23 cellular contexts compared by ENCODE assay signal in genomic region chr6:657743-658142, GRCh38. TPM values are rescaled to one million over a fixed set of nuclear protein-coding genes. Genes with fewer than 3 reads are reported as not detected.
"Had no signal": no experiment of that assay in that cellular context is flagged by ENCODE, and none has a peak within 500 bp of the region (broad histone marks: within the 10 kb centered on the region; RNA-seq: fewer than 3 reads in every experiment).

No MANE protein-coding gene starts in this region.

- H3K36me3 Mint-ChIP-seq: stimulated activated effector memory CD8-positive, alpha-beta T cell treated with anti-CD3 and anti-CD28 coated beads, Interleukin-12 subunit alpha, Interleukin-12 subunit beta, amount 100 ng/mL, for 72 hours had no signal

- H3K4me3 Mint-ChIP-seq: activated CD4-positive, alpha-beta T cell treated with anti-CD3 and anti-CD28 coated beads, Interleukin-2, amount 10 ng/mL, durations not matched to agents 7 days and 5 days; activated CD8-positive, alpha-beta T cell treated with anti-CD3 and anti-CD28 coated beads, Interleukin-2, amount 10 ng/mL, durations not matched to agents 7 days and 5 days; activated T-helper 1 cell treated with anti-CD3 and anti-CD28 coated beads, Interleukin-12 subunit alpha, Interleukin-12 subunit beta, Interleukin-2, Interleukin-4 antibody, amounts not matched to agents 30 ng/mL and 10 ng/mL and 1 ng/mL, durations not matched to agents 14 hours and 24 hours and 36 hours; immature natural killer cell; natural killer cell treated with Interleukin-12 subunit alpha and Interleukin-12 subunit beta and Interleukin-15 and Interleukin-18, amount 100 ng/mL, for 72 hours; stimulated activated effector memory CD8-positive, alpha-beta T cell treated with anti-CD3 and anti-CD28 coated beads, Interleukin-12 subunit alpha, Interleukin-12 subunit beta, amount 100 ng/mL, for 72 hours had no signal

- FAIRE-seq: endometrium, pancreas, urothelium cell line had no signal

- DNase-seq: activated CD4-positive, alpha-beta T cell treated with anti-CD3 and anti-CD28 coated beads, Interleukin-2, amount 10 ng/mL, durations not matched to agents 7 days and 5 days; activated CD8-positive, alpha-beta T cell treated with anti-CD3 and anti-CD28 coated beads, Interleukin-2, amount 10 ng/mL, durations not matched to agents 7 days and 5 days; activated gamma-delta T cell; amniotic stem cell; glutamatergic neuron; immature natural killer cell; pancreas; psoas muscle; stimulated activated CD4-positive, alpha-beta T cell treated with anti-CD3 and anti-CD28 coated beads, Interleukin-2, amount 100 ng/mL, for 24 hours; stomach; transverse colon had no signal

- H3K27ac ChIP-seq: hepatocyte, pancreas, psoas muscle, skin epidermis, stomach, transverse colon had no signal

- H3K27ac Mint-ChIP-seq: activated CD4-positive, alpha-beta T cell treated with anti-CD3 and anti-CD28 coated beads, Interleukin-2, amount 10 ng/mL, durations not matched to agents 7 days and 5 days; activated CD8-positive, alpha-beta T cell treated with anti-CD3 and anti-CD28 coated beads, Interleukin-2, amount 10 ng/mL, durations not matched to agents 7 days and 5 days; activated T-helper 1 cell treated with anti-CD3 and anti-CD28 coated beads, Interleukin-12 subunit alpha, Interleukin-12 subunit beta, Interleukin-2, Interleukin-4 antibody, amounts not matched to agents 30 ng/mL and 10 ng/mL and 1 ng/mL, durations not matched to agents 14 hours and 24 hours and 36 hours; natural killer cell treated with Interleukin-12 subunit alpha and Interleukin-12 subunit beta and Interleukin-15 and Interleukin-18, amount 100 ng/mL, for 72 hours; stimulated activated effector memory CD8-positive, alpha-beta T cell treated with anti-CD3 and anti-CD28 coated beads, Interleukin-12 subunit alpha, Interleukin-12 subunit beta, amount 100 ng/mL, for 72 hours had no signal

- H3K9me3 Mint-ChIP-seq: activated CD4-positive, alpha-beta T cell treated with anti-CD3 and anti-CD28 coated beads, Interleukin-2, amount 10 ng/mL, durations not matched to agents 7 days and 5 days; activated T-helper 1 cell treated with anti-CD3 and anti-CD28 coated beads, Interleukin-12 subunit alpha, Interleukin-12 subunit beta, Interleukin-2, Interleukin-4 antibody, amounts not matched to agents 30 ng/mL and 10 ng/mL and 1 ng/mL, durations not matched to agents 14 hours and 24 hours and 36 hours; immature natural killer cell; natural killer cell treated with Interleukin-12 subunit alpha and Interleukin-12 subunit beta and Interleukin-15 and Interleukin-18, amount 100 ng/mL, for 72 hours; stimulated activated effector memory CD8-positive, alpha-beta T cell treated with anti-CD3 and anti-CD28 coated beads, Interleukin-12 subunit alpha, Interleukin-12 subunit beta, amount 100 ng/mL, for 72 hours had no signal

- H2AFZ ChIP-seq: hepatocyte had no signal

- H3K27me3 Mint-ChIP-seq: activated CD4-positive, alpha-beta T cell treated with anti-CD3 and anti-CD28 coated beads, Interleukin-2, amount 10 ng/mL, durations not matched to agents 7 days and 5 days; natural killer cell treated with Interleukin-12 subunit alpha and Interleukin-12 subunit beta and Interleukin-15 and Interleukin-18, amount 100 ng/mL, for 72 hours had no signal

- H3K36me3 ChIP-seq: pancreas, transverse colon had no signal

- ATAC-seq: activated CD8-positive, alpha-beta T cell treated with anti-CD3 and anti-CD28 coated beads, Interleukin-2, amount 10 ng/mL, durations not matched to agents 7 days and 5 days; activated naive CD4-positive, alpha-beta T cell treated with anti-CD3 and anti-CD28 coated beads, Interleukin-2, amount 50 U/mL, for 72 hours; left lobe of liver; natural killer cell treated with Interleukin-12 subunit alpha and Interleukin-12 subunit beta and Interleukin-15 and Interleukin-18, amount 100 ng/mL, for 72 hours; pancreas; stimulated activated effector memory CD8-positive, alpha-beta T cell treated with anti-CD3 and anti-CD28 coated beads, Interleukin-12 subunit alpha, Interleukin-12 subunit beta, amount 100 ng/mL, for 72 hours had no signal

- H3K4me3 ChIP-seq: hepatocyte, lung, pancreas, psoas muscle, right atrium auricular region, skin epidermis, stomach, transverse colon had no signal

- H3K9me3 ChIP-seq: pancreas, transverse colon had no signal

- H3K27me3 ChIP-seq: hepatocyte, pancreas, right atrium auricular region, stomach, transverse colon had no signal

- H3K4me1 ChIP-seq: pancreas had no signal

RNA-seq across cellular contexts. Expression of gene HUS1B, which starts 0.8 kb away (rescaled TPM):
- total RNA-seq: kidney epithelial cell had no signal
